11 cellular contexts compared by ENCODE assay signal in genomic region chr17:79664925-79665738, GRCh38. TPM values are rescaled to one million over a fixed set of nuclear protein-coding genes. Genes with fewer than 3 reads are reported as not detected.
A peak's percentile ranks its signal among the peaks of the same experiment; 100 is the strongest.
DNase-seq lines count a peak whose midpoint lies in the region; ATAC-seq and TF ChIP-seq lines count a peak whose summit lies in the region.
"Had no signal": no experiment of that assay in that cellular context is flagged by ENCODE, and none has a peak within 500 bp of the region (broad histone marks: within the 10 kb centered on the region; RNA-seq: fewer than 3 reads in every experiment).

No MANE protein-coding gene starts in this region.

- ATAC-seq in omental fat pad (ENCODE audit: low FRiP score), result peak; percentile 83
- ATAC-seq in GM21381 (IDR thresholded peaks at IDR 0.05; ENCODE audit: unreplicated experiment), result no peak
- ATAC-seq: stimulated activated effector memory CD8-positive, alpha-beta T cell treated with anti-CD3 and anti-CD28 coated beads, Interleukin-12 subunit alpha, Interleukin-12 subunit beta, amount 100 ng/mL, for 72 hours had no signal

- no peak for TF ChIP-seq CTCF in omental fat pad (IDR thresholded peaks at IDR 0.05)

- peak; percentile 49 for DNase-seq in DMS153 treated with DMSO at 0.1 percent for 48 hours (lab: John Stamatoyannopoulos, UW; ENCODE audit: unreplicated experiment)
- peak; percentile 16 for DNase-seq in NCI-H69 (lab: John Stamatoyannopoulos, UW)
- peak; percentile 9 for DNase-seq in fibroblast of peridontal ligament (ENCODE audit: extremely low read depth)
- DNase-seq in omental fat pad (ENCODE audit: low spot score), result no peak
- no peak for DNase-seq in activated gamma-delta T cell (lab: John Stamatoyannopoulos, UW)
- no peak for DNase-seq in stimulated activated CD4-positive, alpha-beta T cell treated with anti-CD3 and anti-CD28 coated beads, Interleukin-12 subunit alpha, Interleukin-12 subunit beta, amount 100 ng/mL, for 4 hours
- no peak for DNase-seq in SKM-1 treated with dmso at 0.1 percent for 144 hours (lab: John Stamatoyannopoulos, UW; ENCODE audit: unreplicated experiment)
- DNase-seq: activated naive CD8-positive, alpha-beta T cell treated with anti-CD3 and anti-CD28 coated beads, Interleukin-2, amount 10 ng/mL, durations not matched to agents 7 days and 5 days; DND-41 had no signal

RNA-seq across cellular contexts. Expression of gene RBFOX3, which starts 54.3 kb away (rescaled TPM):
- not detected for total RNA-seq in omental fat pad
- total RNA-seq: activated naive CD8-positive, alpha-beta T cell treated with anti-CD3 and anti-CD28 coated beads, Interleukin-2, amount 10 ng/mL, durations not matched to agents 7 days and 5 days had no signal

Comparison
In these comparisons a context has a peak if more than half of its experiments do, and no peak if none do; other contexts are left out.
1. DNase-seq: peak in DMS153 treated with DMSO at 0.1 percent for 48 hours (single experiment), NCI-H69 (single experiment) and fibroblast of peridontal ligament (single experiment); none in omental fat pad (single experiment), activated gamma-delta T cell (single experiment), stimulated activated CD4-positive, alpha-beta T cell treated with anti-CD3 and anti-CD28 coated beads, Interleukin-12 subunit alpha, Interleukin-12 subunit beta, amount 100 ng/mL, for 4 hours (single experiment) and SKM-1 treated with dmso at 0.1 percent for 144 hours (single experiment).